In the genomic region with DNA sequence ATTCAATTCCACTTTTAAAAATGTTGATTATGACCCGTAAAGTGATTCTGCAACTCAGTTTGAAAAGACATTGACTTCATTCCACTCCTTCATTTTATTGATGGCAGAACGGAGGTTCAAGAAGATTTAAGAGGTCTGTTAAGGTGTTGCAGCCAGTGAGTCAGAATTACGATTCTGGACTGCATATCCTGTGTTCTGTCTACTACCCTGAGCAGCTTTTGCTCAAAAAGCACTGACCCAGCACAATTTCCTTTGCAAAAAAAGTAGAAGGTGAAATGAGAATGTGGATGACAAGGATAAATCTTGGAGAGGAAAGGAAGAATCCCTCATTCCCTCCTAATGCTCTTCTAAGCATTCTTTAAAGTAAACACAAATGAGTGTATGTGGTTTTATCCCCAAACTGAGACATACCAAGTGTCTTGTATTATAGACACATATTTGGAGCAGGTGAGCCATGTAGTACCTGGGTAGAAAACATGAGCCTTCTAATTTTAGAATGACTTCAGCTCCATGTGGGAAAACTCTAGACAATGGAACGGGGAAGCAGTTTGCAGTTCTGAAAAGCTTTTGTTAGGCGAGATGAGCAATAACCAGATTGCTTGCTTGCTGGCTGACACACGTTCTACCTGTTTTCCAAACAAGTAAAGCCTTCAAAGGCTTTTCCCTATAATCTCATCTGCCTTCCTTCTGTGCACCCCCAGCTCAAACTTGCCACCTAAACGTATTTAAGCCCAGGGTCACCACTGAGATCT, we compare ENCODE assay signal across 15 cellular contexts. TPM values are rescaled to one million over a fixed set of nuclear protein-coding genes. Genes with fewer than 3 reads are reported as not detected.
"Had no signal": no experiment of that assay in that cellular context is flagged by ENCODE, and none has a peak within 500 bp of the region (broad histone marks: within the 10 kb centered on the region; RNA-seq: fewer than 3 reads in every experiment).

No MANE protein-coding gene starts in this region.

- H3K27me3 ChIP-seq: sigmoid colon had no signal

- H3K36me3 ChIP-seq: sigmoid colon had no signal

- H3K27ac ChIP-seq: psoas muscle, sigmoid colon had no signal

- DNase-seq: activated CD4-positive, alpha-beta memory T cell treated with anti-CD3 and anti-CD28 coated beads, Interleukin-2, amount 10 ng/mL, durations not matched to agents 7 days and 5 days; activated CD8-positive, alpha-beta memory T cell treated with anti-CD3 and anti-CD28 coated beads, Interleukin-2, amount 50 U/mL, for 4 hours; activated naive CD8-positive, alpha-beta T cell treated with anti-CD3 and anti-CD28 coated beads, Interleukin-2, amount 10 ng/mL, durations not matched to agents 7 days and 5 days; activated T-cell treated with anti-CD3 and anti-CD28 coated beads, Interleukin-2, amount 50 U/mL, for 72 hours; anterior cingulate cortex; left cardiac atrium; naive thymus-derived CD8-positive, alpha-beta T cell; nucleus accumbens; psoas muscle; sigmoid colon; stimulated activated CD4-positive, alpha-beta T cell treated with anti-CD3 and anti-CD28 coated beads, Interleukin-12 subunit alpha, Interleukin-12 subunit beta, amount 100 ng/mL, for 4 hours; stimulated activated CD4-positive, alpha-beta T cell treated with anti-CD3 and anti-CD28 coated beads, Interleukin-2, amount 100 ng/mL, for 48 hours; stimulated activated naive CD4-positive, alpha-beta T cell treated with Interleukin-2 at 50 U/mL for 16 hours; T-helper 9 cell had no signal

- H3K4me1 ChIP-seq: psoas muscle, sigmoid colon had no signal

- H3K9me3 ChIP-seq: mucosa of descending colon, psoas muscle, sigmoid colon had no signal

- H3K4me3 ChIP-seq: mucosa of descending colon, psoas muscle, sigmoid colon had no signal

- ATAC-seq: activated T-cell treated with anti-CD3 and anti-CD28 coated beads, Interleukin-2, amount 50 U/mL, for 72 hours; left cardiac atrium; naive thymus-derived CD8-positive, alpha-beta T cell; psoas muscle had no signal

RNA-seq across cellular contexts. Expression of a gene that starts 44.7 kb away (rescaled TPM):
- total RNA-seq: activated CD4-positive, alpha-beta memory T cell treated with anti-CD3 and anti-CD28 coated beads, Interleukin-2, amount 10 ng/mL, durations not matched to agents 7 days and 5 days had no signal
